In genomic region chr6:48610846-48611245, GRCh38 we compare ENCODE assay signal across 32 cellular contexts.
DNase-seq lines count a peak whose midpoint lies in the region; ATAC-seq and TF ChIP-seq lines count a peak whose summit lies in the region.
"Had no signal": no experiment of that assay in that cellular context is flagged by ENCODE, and none has a peak within 500 bp of the region (broad histone marks: within the 10 kb centered on the region; RNA-seq: fewer than 3 reads in every experiment).

No MANE protein-coding gene starts in this region.

- H3K36me3 Mint-ChIP-seq in mesothelial cell of epicardium (no peaks in the 10 kb centered on the region), Caco-2 (ENCODE audit: insufficient read depth, unreplicated experiment) (no peaks in the 10 kb centered on the region)
- H3K36me3 Mint-ChIP-seq in CD8-positive, alpha-beta memory T cell, result no peaks in the 10 kb centered on the region
- H3K36me3 Mint-ChIP-seq: brain, CD14-positive monocyte, neural progenitor cell had no signal

- 0 out of 2 replicates have a peak overlapping the region, but pooled peaks have one; percentile 23 for H3K4me2 ChIP-seq in SK-N-SH
- H3K4me2 ChIP-seq: neural progenitor cell had no signal

- H3K27ac Mint-ChIP-seq in mesothelial cell of epicardium (peak overlapping the region; percentile 22), Caco-2 (ENCODE audit: unreplicated experiment) (no peak overlapping the region)
- no peak overlapping the region for H3K27ac Mint-ChIP-seq in CD8-positive, alpha-beta memory T cell
- H3K27ac Mint-ChIP-seq: activated naive CD8-positive, alpha-beta T cell treated with anti-CD3 and anti-CD28 coated beads, Interleukin-2, amount 50 U/mL, for 24 hours; activated T-cell treated with anti-CD3 and anti-CD28 coated beads, Interleukin-2, amount 50 U/mL, for 72 hours; CD14-positive monocyte; neural progenitor cell had no signal

- no peak for DNase-seq in SK-N-SH
- peak; percentile 59 for DNase-seq in cardiac fibroblast (ENCODE audit: low read depth in 2 of 2)
- no peak for DNase-seq in mesothelial cell of epicardium (ENCODE audit: low spot score in 2 of 2, unreplicated experiment in 2 of 2)
- DNase-seq in CD8-positive, alpha-beta memory T cell, result no peak
- no peak for DNase-seq in activated naive CD4-positive, alpha-beta T cell treated with anti-CD3 and anti-CD28 coated beads, Interleukin-2, amount 50 U/mL, for 16 hours
- no peak for DNase-seq in Caco-2
- DNase-seq: activated CD4-positive, alpha-beta T cell treated with anti-CD3 and anti-CD28 coated beads, Interleukin-2, amount 50 U/mL, for 4 hours; activated naive CD8-positive, alpha-beta T cell treated with anti-CD3 and anti-CD28 coated beads, Interleukin-2, amount 50 U/mL, for 24 hours; activated T-cell treated with anti-CD3 and anti-CD28 coated beads, Interleukin-2, amount 50 U/mL, for 72 hours; Calu3; DMS79 treated with DMSO at 0.1 percent for 48 hours; head of caudate nucleus; left ventricle myocardium inferior; mesenchymal stem cell; NCI-H1105 treated with DMSO at 0.1 percent for 48 hours; NCI-H1930; NCI-H2171 treated with DMSO at 0.1 percent for 48 hours; NCI-H510A; right lobe of liver; RPMI8226; stimulated activated CD4-positive, alpha-beta T cell treated with anti-CD3 and anti-CD28 coated beads, Interleukin-15, amount 100 ng/mL, for 24 hours; stimulated activated CD4-positive, alpha-beta T cell treated with anti-CD3 and anti-CD28 coated beads, Interleukin-4, amount 100 ng/mL, for 4 hours; transverse colon had no signal

- H2AFZ ChIP-seq in SK-N-SH (ENCODE audit: low read depth), result no peak overlapping the region
- H2AFZ ChIP-seq: neural progenitor cell had no signal

- no peaks in the 10 kb centered on the region for H3K9me3 ChIP-seq in SK-N-SH
- H3K9me3 ChIP-seq in CD8-positive, alpha-beta memory T cell (ENCODE audit: low read length), result no peaks in the 10 kb centered on the region
- H3K9me3 ChIP-seq in Caco-2, result no peaks in the 10 kb centered on the region
- H3K9me3 ChIP-seq: right lobe of liver, SJSA1, transverse colon had no signal

- H3K36me3 ChIP-seq in SK-N-SH (replicated peaks in 1 of 2; ENCODE audit: control insufficient read depth in 1 of 2, insufficient read depth in 2 of 2, low read length in 1 of 2) (no peaks in the 10 kb centered on the region), Caco-2 (ENCODE audit: control insufficient read depth, insufficient read depth, low read length) (no peaks in the 10 kb centered on the region)
- H3K36me3 ChIP-seq in CD8-positive, alpha-beta memory T cell (ENCODE audit: insufficient read depth, low read length), result no peaks in the 10 kb centered on the region
- H3K36me3 ChIP-seq: left ventricle myocardium inferior, MG63, neural progenitor cell, right lobe of liver, SJSA1, transverse colon had no signal

- no peak overlapping the region for H3K9ac ChIP-seq in SK-N-SH
- H3K9ac ChIP-seq: neural progenitor cell had no signal

- H3K4me1 ChIP-seq in SK-N-SH (ENCODE audit: control insufficient read depth in 1 of 2, insufficient read depth in 2 of 2, low read depth in 1 of 2, low read length in 1 of 2) (no peaks in the 10 kb centered on the region), Caco-2 (no peaks in the 10 kb centered on the region)
- no peaks in the 10 kb centered on the region for H3K4me1 ChIP-seq in CD8-positive, alpha-beta memory T cell (ENCODE audit: insufficient read depth, low read length)
- H3K4me1 ChIP-seq: left ventricle myocardium inferior, neural progenitor cell, right lobe of liver, SJSA1, transverse colon had no signal

- TF ChIP-seq CTCF in SK-N-SH (IDR thresholded peaks at IDR 0.05) (no peak), cardiac fibroblast (IDR thresholded peaks at IDR 0.05; ENCODE audit: low read depth, low read length) (no peak), mesothelial cell of epicardium (IDR thresholded peaks at IDR 0.05; ENCODE audit: unreplicated experiment) (no peak), Caco-2 (IDR thresholded peaks at IDR 0.05; ENCODE audit: insufficient read depth in 1 of 2, low read depth in 1 of 2, low read length in 1 of 2, severe bottlenecking in 1 of 2, unreplicated experiment in 1 of 2) (no peak)

- no peaks in the 10 kb centered on the region for H3F3A ChIP-seq in SK-N-SH (replicated peaks; ENCODE audit: insufficient read depth)

- no peaks in the 10 kb centered on the region for H3K9me2 ChIP-seq in SK-N-SH

- H3K27me3 Mint-ChIP-seq in mesothelial cell of epicardium (ENCODE audit: low read depth), result no peaks in the 10 kb centered on the region
- H3K27me3 Mint-ChIP-seq in CD8-positive, alpha-beta memory T cell, result no peaks in the 10 kb centered on the region
- H3K27me3 Mint-ChIP-seq in Caco-2 (ENCODE audit: insufficient read depth, unreplicated experiment), result no peaks in the 10 kb centered on the region
- H3K27me3 Mint-ChIP-seq: activated naive CD8-positive, alpha-beta T cell treated with anti-CD3 and anti-CD28 coated beads, Interleukin-2, amount 50 U/mL, for 24 hours; brain had no signal

- peaks cover 14% of the 10 kb centered on the region for H3K4me1 Mint-ChIP-seq in mesothelial cell of epicardium
- no peaks in the 10 kb centered on the region for H3K4me1 Mint-ChIP-seq in CD8-positive, alpha-beta memory T cell
- no peaks in the 10 kb centered on the region for H3K4me1 Mint-ChIP-seq in Caco-2 (ENCODE audit: low read depth, unreplicated experiment)
- H3K4me1 Mint-ChIP-seq: activated naive CD8-positive, alpha-beta T cell treated with anti-CD3 and anti-CD28 coated beads, Interleukin-2, amount 50 U/mL, for 24 hours; brain; CD14-positive monocyte; neural progenitor cell had no signal

- CTCF ChIA-PET in SK-N-SH (lab: Yijun Ruan, JAX), result no interaction called here
- CTCF ChIA-PET in CD8-positive, alpha-beta memory T cell (lab: Charles Lee), result no interaction called here
- CTCF ChIA-PET in Caco-2 (lab: Charles Lee), result no interaction called here

- H3K79me2 ChIP-seq in SK-N-SH (ENCODE audit: insufficient read depth), result no peaks in the 10 kb centered on the region

- H3K4me3 ChIP-seq in SK-N-SH (ENCODE audit: low read depth in 2 of 2, low read length in 1 of 2) (no peak overlapping the region), cardiac fibroblast (replicated peaks in 1 of 2; ENCODE audit: low read depth in 2 of 2, low read length in 2 of 2) (no peak overlapping the region), Caco-2 (ENCODE audit: low read depth, low read length) (no peak overlapping the region)
- no peak overlapping the region for H3K4me3 ChIP-seq in CD8-positive, alpha-beta memory T cell (ENCODE audit: low read length)
- H3K4me3 ChIP-seq: K562, left ventricle myocardium inferior, MG63, neural progenitor cell, right lobe of liver, SJSA1, transverse colon had no signal

- H3K4me3 Mint-ChIP-seq in mesothelial cell of epicardium, result no peak overlapping the region
- no peak overlapping the region for H3K4me3 Mint-ChIP-seq in CD8-positive, alpha-beta memory T cell
- no peak overlapping the region for H3K4me3 Mint-ChIP-seq in Caco-2 (ENCODE audit: unreplicated experiment)
- H3K4me3 Mint-ChIP-seq: activated naive CD8-positive, alpha-beta T cell treated with anti-CD3 and anti-CD28 coated beads, Interleukin-2, amount 50 U/mL, for 24 hours; activated T-cell treated with anti-CD3 and anti-CD28 coated beads, Interleukin-2, amount 50 U/mL, for 72 hours; brain; CD14-positive monocyte; neural progenitor cell had no signal

- H3K27me3 ChIP-seq in SK-N-SH (ENCODE audit: insufficient read depth), result no peaks in the 10 kb centered on the region
- H3K27me3 ChIP-seq in CD8-positive, alpha-beta memory T cell (ENCODE audit: insufficient read depth, low read length, poor library complexity, severe bottlenecking), result no peaks in the 10 kb centered on the region
- H3K27me3 ChIP-seq in Caco-2 (replicated peaks; ENCODE audit: control insufficient read depth, insufficient read depth, low read length), result no peaks in the 10 kb centered on the region
- H3K27me3 ChIP-seq: MG63, neural progenitor cell, right lobe of liver, transverse colon had no signal

- H4K20me1 ChIP-seq in SK-N-SH (ENCODE audit: insufficient read depth), result no peaks in the 10 kb centered on the region

- TF ChIP-seq RAD21 in SK-N-SH (IDR thresholded peaks at IDR 0.05; ENCODE audit: low read length), result no peak

- WGBS in SK-N-SH (ENCODE audit: low lambda C conversion rate), result 2% methylated on average over 1 of the region's 1 CpG

- no peak for TF ChIP-seq EP300 in SK-N-SH (IDR thresholded peaks at IDR 0.05; ENCODE audit: borderline replicate concordance in 1 of 2, low read depth in 1 of 2, low read length in 1 of 2)

- intact Hi-C loops in Caco-2 (cut with micrococcal nuclease; ENCODE audit: unreplicated experiment), result no loop called here

- no TSS peak for BruUV-seq in Caco-2 (replicated peaks; lab: Mats Ljungman, UMichigan)

- H3K27ac ChIP-seq in SK-N-SH (ENCODE audit: low read depth in 2 of 2, low read length in 1 of 2), result no peak overlapping the region
- no peak overlapping the region for H3K27ac ChIP-seq in CD8-positive, alpha-beta memory T cell (ENCODE audit: low read depth, low read length)
- H3K27ac ChIP-seq: 22Rv1, left ventricle myocardium inferior, neural progenitor cell, right lobe of liver, SJSA1, transverse colon had no signal

- POLR2A ChIA-PET in SK-N-SH (lab: Yijun Ruan, JAX) (no interaction called here), Caco-2 (lab: Charles Lee) (no interaction called here)
- POLR2A ChIA-PET in CD8-positive, alpha-beta memory T cell (lab: Charles Lee), result no interaction called here

- ATAC-seq in SK-N-SH treated with all-trans-retinoic acid at 6 μM for 48 hours (no peak), HG03571 (IDR thresholded peaks at IDR 0.05; ENCODE audit: unreplicated experiment) (no peak)
- ATAC-seq: activated naive CD8-positive, alpha-beta T cell treated with anti-CD3 and anti-CD28 coated beads, Interleukin-2, amount 50 U/mL, for 24 hours; activated T-cell treated with anti-CD3 and anti-CD28 coated beads, Interleukin-2, amount 50 U/mL, for 72 hours; K562; right lobe of liver had no signal

- H3K9me3 Mint-ChIP-seq in mesothelial cell of epicardium (peaks cover 11% of the 10 kb centered on the region), Caco-2 (ENCODE audit: unreplicated experiment) (no peaks in the 10 kb centered on the region)
- H3K9me3 Mint-ChIP-seq in CD8-positive, alpha-beta memory T cell, result peaks cover 3 to 14% (median 4%) of the 10 kb centered on the region in 5 donors
- H3K9me3 Mint-ChIP-seq: brain, neural progenitor cell had no signal

TF ChIP-seq in SK-N-SH treated with all-trans-retinoic acid at 6 μM for 48 hours, 23 proteins besides CTCF, POLR2A, EP300 and RAD21 (continues in another document):
- TF ChIP-seq ARNTL (CRISPR knock-in tag; IDR thresholded peaks at IDR 0.05; ENCODE audit: borderline replicate concordance, low read depth) (no peak), GLIS3 (CRISPR knock-in tag; IDR thresholded peaks at IDR 0.05) (no peak)

Comparison
In these comparisons a context has a peak if more than half of its experiments do, and no peak if none do; other contexts are left out.
1. DNase-seq: peak in cardiac fibroblast (2 of 2); none in SK-N-SH (single experiment), mesothelial cell of epicardium (0 of 2), CD8-positive, alpha-beta memory T cell (0 of 5), activated naive CD4-positive, alpha-beta T cell treated with anti-CD3 and anti-CD28 coated beads, Interleukin-2, amount 50 U/mL, for 16 hours (single experiment) and Caco-2 (0 of 2).